ENCODE assay signal across 19 cellular contexts in the genomic region with DNA sequence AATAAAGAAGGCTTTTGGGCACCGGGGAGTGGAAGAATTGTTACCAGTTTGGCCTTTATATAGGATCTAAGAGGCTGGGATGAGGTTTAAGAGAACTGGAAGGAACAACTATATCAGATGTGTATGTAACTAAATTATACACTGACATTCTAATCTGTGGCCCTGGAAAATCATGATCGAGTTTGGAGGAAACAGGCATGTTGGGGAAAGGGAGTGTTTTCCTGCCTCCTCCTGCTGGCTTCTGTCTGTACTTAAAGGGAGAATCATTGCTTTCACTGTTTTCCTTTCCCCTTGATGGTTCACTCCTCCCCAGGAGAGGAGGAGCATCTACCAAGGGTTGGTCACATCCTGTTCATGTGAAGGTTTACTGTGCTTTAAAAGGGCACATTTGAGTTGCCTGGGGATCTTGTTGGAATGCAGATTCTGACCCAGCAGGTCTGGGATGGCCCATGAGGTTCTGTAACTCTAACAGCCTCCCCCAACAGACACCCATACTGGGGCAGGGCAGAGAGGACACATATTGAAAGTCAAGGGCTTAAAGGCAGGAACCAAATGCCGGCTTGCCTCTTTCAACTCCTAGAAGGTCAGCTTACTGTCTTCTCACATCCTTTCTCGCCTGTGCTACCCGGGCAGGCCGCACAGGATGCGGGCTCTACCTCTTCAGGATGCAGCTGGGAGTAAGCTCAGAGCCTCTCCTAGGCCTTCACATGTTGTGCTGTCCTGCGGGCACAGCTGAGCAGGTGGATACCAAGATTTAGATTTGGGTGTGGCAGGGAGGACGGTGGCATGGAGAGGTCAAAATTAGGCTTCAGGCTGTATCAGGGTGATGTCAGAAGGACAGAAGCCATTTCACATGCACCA.
DNase-seq lines count a peak whose midpoint lies in the region; ATAC-seq, FAIRE-seq and TF ChIP-seq lines count a peak whose summit lies in the region.
"Had no signal": no experiment of that assay in that cellular context is flagged by ENCODE, and none has a peak within 500 bp of the region (broad histone marks: within the 10 kb centered on the region; RNA-seq: fewer than 3 reads in every experiment).

No MANE protein-coding gene starts in this region.

- no peaks in the 10 kb centered on the region for H3K36me3 Mint-ChIP-seq in neural progenitor cell
- H3K36me3 Mint-ChIP-seq: immature natural killer cell; stimulated activated memory B cell treated with anti-CD40 and anti-IgM and Interleukin-4, amounts not matched to agents 10 μg/mL and 1 μg/mL and 100 μg/mL, for 72 hours had no signal

- H3K9me3 ChIP-seq in neural progenitor cell (ENCODE audit: low read depth) (no peaks in the 10 kb centered on the region), HepG2 (ENCODE audit: low read length) (no peaks in the 10 kb centered on the region)
- H3K9me3 ChIP-seq: heart left ventricle, thyroid gland had no signal

- H3K27me3 ChIP-seq in neural progenitor cell (no peaks in the 10 kb centered on the region), HepG2 (ENCODE audit: control insufficient read depth in 1 of 2, insufficient read depth in 2 of 2, low read length in 2 of 2) (peaks cover 0 to 18% of the 10 kb centered on the region in 2 experiments; a peak in 1 of 5 replicates)
- H3K27me3 ChIP-seq: heart left ventricle, thyroid gland had no signal

- ATAC-seq in GM18520 (IDR thresholded peaks at IDR 0.05; ENCODE audit: unreplicated experiment) (no peak), HepG2 (no peak)
- ATAC-seq: activated CD4-positive, alpha-beta T cell treated with anti-CD3 and anti-CD28 coated beads for 36 hours; heart left ventricle; stimulated activated memory B cell treated with anti-CD40 and anti-IgM and Interleukin-4, amounts not matched to agents 10 μg/mL and 1 μg/mL and 100 μg/mL, for 72 hours had no signal

- no peaks in the 10 kb centered on the region for H3K79me2 ChIP-seq in neural progenitor cell (ENCODE audit: low read depth)
- no peaks in the 10 kb centered on the region for H3K79me2 ChIP-seq in HepG2 (ENCODE audit: insufficient read depth, low read length)

- H3K27me3 Mint-ChIP-seq in neural progenitor cell (ENCODE audit: insufficient read depth, low read depth), result peaks cover 9% of the 10 kb centered on the region
- H3K27me3 Mint-ChIP-seq: activated CD4-positive, alpha-beta T cell treated with anti-CD3 and anti-CD28 coated beads for 36 hours; stimulated activated memory B cell treated with anti-CD40 and anti-IgM and Interleukin-4, amounts not matched to agents 10 μg/mL and 1 μg/mL and 100 μg/mL, for 72 hours had no signal

- no peak overlapping the region for H3K4me2 ChIP-seq in neural progenitor cell
- no peak overlapping the region for H3K4me2 ChIP-seq in HepG2 (ENCODE audit: low read depth, low read length)

- in situ Hi-C loops in HepG2 (cut with HindIII; ENCODE audit: extremely low pct_ligation_motif_present, low pct_unique_long_range_greater_than_20kb), result no loop called here

- BruUV-seq in HepG2 (replicated peaks; lab: Mats Ljungman, UMichigan), result no TSS peak

- peaks cover 6% of the 10 kb centered on the region for H3K4me1 Mint-ChIP-seq in neural progenitor cell
- H3K4me1 Mint-ChIP-seq: activated CD4-positive, alpha-beta T cell treated with anti-CD3 and anti-CD28 coated beads for 36 hours; immature natural killer cell; stimulated activated memory B cell treated with anti-CD40 and anti-IgM and Interleukin-4, amounts not matched to agents 10 μg/mL and 1 μg/mL and 100 μg/mL, for 72 hours had no signal

- peak; percentile 21 for DNase-seq in ELR (ENCODE audit: low read depth)
- DNase-seq in LHCN-M2 (ENCODE audit: low read depth), result peak; percentile 17
- peak; percentile 10 for DNase-seq in fibroblast of gingiva (ENCODE audit: low read depth)
- no peak for DNase-seq in neural progenitor cell (ENCODE audit: low spot score)
- no peak for DNase-seq in HepG2 (ENCODE audit: low spot score)
- no peak for DNase-seq in DMS 273 (lab: John Stamatoyannopoulos, UW; ENCODE audit: unreplicated experiment)
- DNase-seq: activated CD4-positive, alpha-beta T cell treated with anti-CD3 and anti-CD28 coated beads for 36 hours; COR-L47; heart left ventricle; immature natural killer cell; KBM-7; NCI-H1092 treated with DMSO at 0.1 percent for 48 hours; NCI-H2107; NCI-H524 treated with DMSO at 0.1 percent for 48 hours; right cardiac atrium; SW 1271; thyroid gland had no signal

- CTCF ChIA-PET in HepG2 (lab: Yijun Ruan, JAX; ENCODE audit: low intra/inter-chr PET ratio, low total read pairs), result no interaction called here

- H3K9ac ChIP-seq in neural progenitor cell (no peak overlapping the region), HepG2 (ENCODE audit: insufficient read depth, low read depth, low read length) (no peak overlapping the region)

- no peaks in the 10 kb centered on the region for H3K9me3 Mint-ChIP-seq in neural progenitor cell
- H3K9me3 Mint-ChIP-seq: immature natural killer cell; stimulated activated memory B cell treated with anti-CD40 and anti-IgM and Interleukin-4, amounts not matched to agents 10 μg/mL and 1 μg/mL and 100 μg/mL, for 72 hours had no signal

- intact Hi-C loops in HepG2 (cut with micrococcal nuclease; ENCODE audit: unreplicated experiment), result no loop called here

- POLR2A ChIA-PET in HepG2 (lab: Yijun Ruan, JAX), result no interaction called here

- H2AFZ ChIP-seq in neural progenitor cell (replicated peaks) (no peak overlapping the region), HepG2 (ENCODE audit: low read length) (no peak overlapping the region)

- H3K27ac ChIP-seq in neural progenitor cell (no peak overlapping the region), HepG2 (ENCODE audit: extremely low read length, insufficient read depth, low read length) (no peak overlapping the region)
- H3K27ac ChIP-seq: thyroid gland had no signal

- TF ChIP-seq EP300 in HepG2 (IDR thresholded peaks at IDR 0.05; ENCODE audit: low read depth in 2 of 2, low read length in 2 of 2), result no peak
- TF ChIP-seq EP300 in HepG2 (CRISPR knock-in tag; IDR thresholded peaks at IDR 0.05; ENCODE audit: borderline replicate concordance), result no peak

- peak overlapping the region; percentile 68 for H3K27ac Mint-ChIP-seq in neural progenitor cell
- H3K27ac Mint-ChIP-seq: activated CD4-positive, alpha-beta T cell treated with anti-CD3 and anti-CD28 coated beads for 36 hours; immature natural killer cell; stimulated activated memory B cell treated with anti-CD40 and anti-IgM and Interleukin-4, amounts not matched to agents 10 μg/mL and 1 μg/mL and 100 μg/mL, for 72 hours had no signal

- WGBS in HepG2 (ENCODE audit: low lambda C conversion rate), result 4% methylated on average over 9 of the region's 9 CpGs

- H3K4me3 ChIP-seq in neural progenitor cell (no peak overlapping the region), HepG2 (replicated peaks in 1 of 3; ENCODE audit: insufficient read depth in 1 of 3, low read depth in 2 of 3, low read length in 3 of 3) (no peak overlapping the region)
- H3K4me3 ChIP-seq: heart left ventricle, thyroid gland had no signal

- H3K4me1 ChIP-seq in neural progenitor cell (no peaks in the 10 kb centered on the region), HepG2 (ENCODE audit: insufficient read depth, low read length) (no peaks in the 10 kb centered on the region)
- H3K4me1 ChIP-seq: thyroid gland had no signal

- H4K20me1 ChIP-seq in neural progenitor cell (ENCODE audit: low read depth), result no peaks in the 10 kb centered on the region
- no peaks in the 10 kb centered on the region for H4K20me1 ChIP-seq in HepG2 (ENCODE audit: insufficient read depth, low read length)

- FAIRE-seq in HepG2 (lab: Jason Lieb, UNC), result no peak

- TF ChIP-seq RAD21 in HepG2 (CRISPR knock-in tag; IDR thresholded peaks at IDR 0.05), result no peak

- no peaks in the 10 kb centered on the region for H3F3A ChIP-seq in neural progenitor cell (ENCODE audit: low read depth)

- H3K36me3 ChIP-seq in neural progenitor cell (no peaks in the 10 kb centered on the region), HepG2 (replicated peaks in 1 of 2; ENCODE audit: control insufficient read depth in 1 of 2, insufficient read depth in 2 of 2, low read length in 2 of 2) (no peaks in the 10 kb centered on the region)
- H3K36me3 ChIP-seq: heart left ventricle, thyroid gland had no signal

- TF ChIP-seq POLR2A in HepG2 (IDR thresholded peaks at IDR 0.05; ENCODE audit: insufficient read depth in 1 of 2, low read depth in 2 of 2, low read length in 2 of 2), result no peak

- TF ChIP-seq CTCF in neural progenitor cell (IDR thresholded peaks at IDR 0.05) (no peak), HepG2 (CRISPR knock-in tag; IDR thresholded peaks at IDR 0.05) (no peak)

- H3K4me3 Mint-ChIP-seq in neural progenitor cell, result no peak overlapping the region
- H3K4me3 Mint-ChIP-seq: activated CD4-positive, alpha-beta T cell treated with anti-CD3 and anti-CD28 coated beads for 36 hours; immature natural killer cell; stimulated activated memory B cell treated with anti-CD40 and anti-IgM and Interleukin-4, amounts not matched to agents 10 μg/mL and 1 μg/mL and 100 μg/mL, for 72 hours had no signal

TF ChIP-seq in HepG2, 621 proteins besides CTCF, POLR2A, EP300 and RAD21 (continues in another document):
- no peak for TF ChIP-seq ZNF746 (CRISPR knock-in tag; IDR thresholded peaks at IDR 0.05)
- TF ChIP-seq YEATS2 (CRISPR knock-in tag; IDR thresholded peaks at IDR 0.05; ENCODE audit: borderline replicate concordance), result no peak
- no peak for TF ChIP-seq ZNF501 (CRISPR knock-in tag; IDR thresholded peaks at IDR 0.05)
- no peak for TF ChIP-seq ISX (CRISPR knock-in tag; conservative IDR thresholded peaks at IDR 0.05)
- no peak for TF ChIP-seq REXO4 (CRISPR knock-in tag; IDR thresholded peaks at IDR 0.05; ENCODE audit: borderline replicate concordance)
- TF ChIP-seq MBNL3 (CRISPR knock-in tag; conservative IDR thresholded peaks at IDR 0.05), result no peak
- TF ChIP-seq XBP1 (CRISPR knock-in tag; IDR thresholded peaks at IDR 0.05), result no peak
- TF ChIP-seq HHEX (CRISPR knock-in tag; IDR thresholded peaks at IDR 0.05), result no peak
- no peak for TF ChIP-seq ZBTB20 (CRISPR knock-in tag; IDR thresholded peaks at IDR 0.05; ENCODE audit: borderline replicate concordance, low read depth)

Comparison
In these comparisons a context has a peak if more than half of its experiments do, and no peak if none do; other contexts are left out.
1. DNase-seq: peak in ELR (single experiment), LHCN-M2 (single experiment) and fibroblast of gingiva (single experiment); none in neural progenitor cell (single experiment), HepG2 (single experiment) and DMS 273 (single experiment).